27 cellular contexts compared by ENCODE assay signal in the genomic region with DNA sequence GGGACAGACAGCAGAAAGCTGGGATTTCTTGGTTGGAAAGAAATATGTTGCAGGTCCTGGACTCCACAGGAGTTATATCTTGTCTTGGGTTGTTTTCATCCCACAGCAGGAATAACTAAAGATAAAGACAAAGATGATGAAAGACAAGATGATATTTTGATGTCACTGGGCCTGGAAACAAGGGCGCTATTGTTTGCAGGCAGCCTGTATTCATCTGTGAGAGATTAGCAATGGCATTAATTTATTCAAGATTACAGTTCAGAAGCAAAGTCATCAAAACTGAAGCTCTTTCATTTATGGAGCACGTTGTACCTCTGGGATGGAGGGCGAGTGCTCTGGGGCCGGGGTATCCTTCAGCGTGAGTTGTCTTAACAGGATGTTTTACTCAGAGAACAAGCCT.
"Had no signal": no experiment of that assay in that cellular context is flagged by ENCODE, and none has a peak within 500 bp of the region (broad histone marks: within the 10 kb centered on the region; RNA-seq: fewer than 3 reads in every experiment).

No MANE protein-coding gene starts in this region.

- ATAC-seq: esophagus mucosa; foreskin keratinocyte; gastroesophageal sphincter; mucosa of descending colon; natural killer cell treated with Interleukin-12 subunit alpha and Interleukin-12 subunit beta and Interleukin-15 and Interleukin-18, amount 100 ng/mL, for 72 hours; psoas muscle; stimulated activated effector memory CD8-positive, alpha-beta T cell treated with anti-CD3 and anti-CD28 coated beads, Interleukin-12 subunit alpha, Interleukin-12 subunit beta, amount 100 ng/mL, for 72 hours had no signal

- H3K9me3 ChIP-seq: gastroesophageal sphincter, heart left ventricle, mucosa of descending colon, psoas muscle, sigmoid colon, stomach, thyroid gland, vagina had no signal

- H3K36me3 ChIP-seq: gastroesophageal sphincter, heart left ventricle, sigmoid colon, stomach, thyroid gland, vagina had no signal

- H3K27ac ChIP-seq: dorsolateral prefrontal cortex, epithelial cell of prostate, foreskin keratinocyte, gastroesophageal sphincter, psoas muscle, sigmoid colon, stomach, thyroid gland, vagina had no signal

- H3K4me1 Mint-ChIP-seq: endodermal cell; mesothelial cell of epicardium; naive B cell; stimulated activated effector memory CD8-positive, alpha-beta T cell treated with anti-CD3 and anti-CD28 coated beads, Interleukin-12 subunit alpha, Interleukin-12 subunit beta, amount 100 ng/mL, for 72 hours had no signal

- H3K27me3 Mint-ChIP-seq: natural killer cell treated with Interleukin-12 subunit alpha and Interleukin-12 subunit beta and Interleukin-15 and Interleukin-18, amount 100 ng/mL, for 72 hours had no signal

- H3K4me1 ChIP-seq: foreskin keratinocyte, gastroesophageal sphincter, psoas muscle, sigmoid colon, stomach, thyroid gland, vagina had no signal

- H3K27me3 ChIP-seq: dorsolateral prefrontal cortex, foreskin keratinocyte, gastroesophageal sphincter, heart left ventricle, sigmoid colon, stomach, thyroid gland, vagina had no signal

- H3K4me3 ChIP-seq: dorsolateral prefrontal cortex, gastroesophageal sphincter, heart left ventricle, mucosa of descending colon, psoas muscle, sigmoid colon, stomach, thyroid gland, vagina had no signal

- H3K36me3 Mint-ChIP-seq: mesothelial cell of epicardium; naive B cell; stimulated activated effector memory CD8-positive, alpha-beta T cell treated with anti-CD3 and anti-CD28 coated beads, Interleukin-12 subunit alpha, Interleukin-12 subunit beta, amount 100 ng/mL, for 72 hours had no signal

- H3K27ac Mint-ChIP-seq: endodermal cell; mesothelial cell of epicardium; naive B cell; natural killer cell treated with Interleukin-12 subunit alpha and Interleukin-12 subunit beta and Interleukin-15 and Interleukin-18, amount 100 ng/mL, for 72 hours; stimulated activated effector memory CD8-positive, alpha-beta T cell treated with anti-CD3 and anti-CD28 coated beads, Interleukin-12 subunit alpha, Interleukin-12 subunit beta, amount 100 ng/mL, for 72 hours had no signal

- H3K9me3 Mint-ChIP-seq: endodermal cell had no signal

- H3K4me3 Mint-ChIP-seq: endodermal cell; mesothelial cell of epicardium; naive B cell; natural killer cell treated with Interleukin-12 subunit alpha and Interleukin-12 subunit beta and Interleukin-15 and Interleukin-18, amount 100 ng/mL, for 72 hours; stimulated activated effector memory CD8-positive, alpha-beta T cell treated with anti-CD3 and anti-CD28 coated beads, Interleukin-12 subunit alpha, Interleukin-12 subunit beta, amount 100 ng/mL, for 72 hours had no signal

- DNase-seq: dorsolateral prefrontal cortex; effector CD4-positive, alpha-beta T cell; endodermal cell; foreskin keratinocyte; heart left ventricle; hippocampal formation; islet precursor cell; kidney glomerular epithelial cell; mesenchymal stem cell; mucosa of descending colon; naive B cell; nucleus accumbens; psoas muscle; sigmoid colon; stimulated activated CD4-positive, alpha-beta T cell treated with anti-CD3 and anti-CD28 coated beads, Interleukin-2, amount 100 ng/mL, for 24 hours; stimulated activated CD4-positive, alpha-beta T cell treated with anti-CD3 and anti-CD28 coated beads, Interleukin-4, amount 100 ng/mL, for 24 hours; stimulated activated naive CD4-positive, alpha-beta T cell treated with Interleukin-2 at 50 U/mL for 16 hours; stomach; thyroid gland; trophoblast cell had no signal
